9 cellular contexts compared by ENCODE assay signal in genomic region chr19:29841559-29842367, GRCh38. TPM values are rescaled to one million over a fixed set of nuclear protein-coding genes. Genes with fewer than 3 reads are reported as not detected.
DNase-seq lines count a peak whose midpoint lies in the region; ATAC-seq and TF ChIP-seq lines count a peak whose summit lies in the region.
"Had no signal": no experiment of that assay in that cellular context is flagged by ENCODE, and none has a peak within 500 bp of the region (broad histone marks: within the 10 kb centered on the region; RNA-seq: fewer than 3 reads in every experiment).

No MANE protein-coding gene starts in this region.

- no peak for TF ChIP-seq CTCF in gastrocnemius medialis (IDR thresholded peaks at IDR 0.05 in 4 of 5, conservative IDR thresholded peaks at IDR 0.05 in 1 of 5)

- no peak for TF ChIP-seq POLR2A in gastrocnemius medialis (IDR thresholded peaks at IDR 0.05)

- peaks cover 3 to 10% (median 9%) of the 10 kb centered on the region in 3 donors for H3K27me3 ChIP-seq in gastrocnemius medialis

- H3K4me3 ChIP-seq in gastrocnemius medialis = no peak overlapping the region

- DNase-seq in Ammon's horn (ENCODE audit: low spot score) (peak; percentile 48), H4 (ENCODE audit: low spot score) (peak; percentile 84), SK-N-DZ (ENCODE audit: low spot score) (peak; percentile 51), iPS-NIHi11 (ENCODE audit: low spot score) (peak; percentile 67), gastrocnemius medialis (no peak), NCI-H1105 treated with DMSO at 0.1 percent for 48 hours (lab: John Stamatoyannopoulos, UW) (no peak)
- DNase-seq: activated naive CD4-positive, alpha-beta T cell had no signal

- no peaks in the 10 kb centered on the region for H3K36me3 ChIP-seq in gastrocnemius medialis

- intact Hi-C loops in gastrocnemius medialis (cut with DNase I; ENCODE audit: low total_unique reads) = no loop called here

- no peak for ATAC-seq in HG03460 (IDR thresholded peaks at IDR 0.05; ENCODE audit: unreplicated experiment)
- no peak for ATAC-seq in gastrocnemius medialis
- no peak for ATAC-seq in GM21526 (IDR thresholded peaks at IDR 0.05; ENCODE audit: low FRiP score, unreplicated experiment)

- peaks cover 12 to 15% of the 10 kb centered on the region in 2 donors for H3K4me1 ChIP-seq in gastrocnemius medialis

- no peak overlapping the region for H3K27ac ChIP-seq in gastrocnemius medialis

- in situ Hi-C loops in gastrocnemius medialis (cut with MboI; ENCODE audit: low sequenced_read_pairs in 4 of 4) = no loop called here

- no peaks in the 10 kb centered on the region for H3K9me3 ChIP-seq in gastrocnemius medialis

RNA-seq across cellular contexts. Expression of gene CCNE1, which starts 30.0 kb away (rescaled TPM):
- total RNA-seq in H4 (2014; rRNA removed; shearing (Covaris generic)) = 40.1 and 50.1 TPM in 2 replicates
- polyA plus RNA-seq in SK-N-DZ (2014; cell fraction: cytosol; rRNA removed) = 26.2 and 28.0 TPM in 2 replicates
- 48.9 and 64.6 TPM in 2 replicates for polyA plus RNA-seq in SK-N-DZ (2014; cell fraction: nucleus; rRNA removed)
- 1 to 10 TPM; 2.9 to 7.3 (median 4.5) TPM for total RNA-seq in gastrocnemius medialis

Comparison
In these comparisons a context has a peak if more than half of its experiments do, and no peak if none do; other contexts are left out.
1. DNase-seq: peak in Ammon's horn (single experiment), H4 (single experiment), SK-N-DZ (single experiment) and iPS-NIHi11 (single experiment); none in gastrocnemius medialis (0 of 2) and NCI-H1105 treated with DMSO at 0.1 percent for 48 hours (single experiment).